1 cellular context compared by ENCODE assay signal in the genomic region with DNA sequence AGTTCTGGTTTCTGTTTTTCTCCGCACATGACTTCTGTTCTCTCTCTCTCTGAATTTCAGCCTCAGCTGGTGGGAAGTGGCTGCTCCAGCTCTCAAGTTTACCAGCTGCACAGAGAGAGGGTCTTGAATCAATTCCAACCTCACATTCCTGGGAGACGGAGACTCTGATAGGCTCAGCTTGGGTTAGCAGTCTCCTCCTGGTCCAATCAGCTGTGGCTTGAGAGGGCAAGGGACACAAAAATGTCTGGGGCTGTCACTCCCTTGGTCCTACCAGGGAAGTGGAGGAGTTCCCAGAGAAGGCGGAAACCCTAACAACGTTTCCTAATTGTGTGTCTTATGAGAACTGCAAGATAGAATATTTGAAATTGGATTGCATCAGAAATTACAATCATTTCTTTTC.
TF ChIP-seq lines count a peak whose summit lies in the region.

No MANE protein-coding gene starts in this region.

TF ChIP-seq in K562, 482 proteins besides CTCF, POLR2A, EP300 and RAD21 (continued from another document):
- no peak for TF ChIP-seq ZNF707 (CRISPR knock-in tag; conservative IDR thresholded peaks at IDR 0.05)
- no peak for TF ChIP-seq TBL1XR1 (IDR thresholded peaks at IDR 0.05; ENCODE audit: low read length in 2 of 2)
- no peak for TF ChIP-seq ARNT (IDR thresholded peaks at IDR 0.05)
- TF ChIP-seq SLC30A9 (CRISPR knock-in tag; IDR thresholded peaks at IDR 0.05) = no peak
- TF ChIP-seq, protein P1, sequence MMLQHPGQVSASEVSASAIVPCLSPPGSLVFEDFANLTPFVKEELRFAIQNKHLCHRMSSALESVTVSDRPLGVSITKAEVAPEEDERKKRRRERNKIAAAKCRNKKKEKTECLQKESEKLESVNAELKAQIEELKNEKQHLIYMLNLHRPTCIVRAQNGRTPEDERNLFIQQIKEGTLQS (IDR thresholded peaks at IDR 0.05) = no peak
- TF ChIP-seq, protein P1 (CRISPR knock-in tag; conservative IDR thresholded peaks at IDR 0.05) = no peak
- TF ChIP-seq NFIC (IDR thresholded peaks at IDR 0.05) = no peak
